In the genomic region with DNA sequence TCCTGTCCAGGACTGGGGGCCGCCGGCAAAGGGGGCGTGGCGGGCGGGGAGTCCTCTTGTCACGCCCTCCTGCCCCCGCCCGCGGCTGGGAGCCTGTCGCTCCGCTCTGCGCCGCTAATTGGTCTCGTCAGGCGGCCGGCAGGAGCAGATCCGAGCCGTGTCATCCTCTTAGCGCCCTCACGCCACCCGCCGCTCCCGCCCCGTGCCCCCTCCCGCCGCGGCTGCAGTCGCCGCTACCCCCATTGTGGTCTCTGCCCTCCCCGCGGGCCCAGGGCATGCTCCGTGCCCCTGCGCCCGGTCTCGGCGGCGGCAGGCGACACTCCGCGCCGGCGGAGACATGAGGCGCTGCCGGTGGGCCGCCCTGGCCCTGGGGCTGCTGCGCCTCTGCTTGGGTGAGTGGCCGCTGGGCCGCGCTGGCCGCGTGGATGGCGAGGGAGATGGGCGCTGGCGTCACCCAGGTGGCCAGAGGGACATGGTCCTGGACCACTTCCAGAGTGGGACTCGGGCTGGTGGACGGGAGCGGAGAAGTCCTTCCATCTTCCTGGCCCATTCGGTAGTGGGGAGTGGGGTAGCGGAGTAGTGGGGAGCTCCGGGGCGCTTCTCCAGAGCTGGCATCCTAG, we compare ENCODE assay signal across 8 cellular contexts. TPM values are rescaled to one million over a fixed set of nuclear protein-coding genes. Genes with fewer than 3 reads are reported as not detected.
DNase-seq lines count a peak whose midpoint lies in the region; ATAC-seq and TF ChIP-seq lines count a peak whose summit lies in the region.

A gene (plus strand): TSS at position 114 of the 620 bp plus-strand sequence. CDS start 224 bp downstream, at position 338.

- intact Hi-C loops in ascending aorta (cut with DNase I), result no loop called here

- ATAC-seq in HG02938 (IDR thresholded peaks at IDR 0.05; ENCODE audit: unreplicated experiment), result peak; percentile 64

- H3K36me3 ChIP-seq in NT2/D1 (ENCODE audit: insufficient read depth, insufficient read length, low read length) (no peaks in the 10 kb centered on the region), ascending aorta (no peaks in the 10 kb centered on the region)

- TF ChIP-seq CTCF in ascending aorta (IDR thresholded peaks at IDR 0.05), result no peak

- peak within 1 kb of the TSS; percentile 53 for H3K4me3 ChIP-seq in NT2/D1 (ENCODE audit: insufficient read length, low read depth)
- peak within 1 kb of the TSS; percentile 48 to 61 for H3K4me3 ChIP-seq in ascending aorta

- H3K9me3 ChIP-seq in NT2/D1 (ENCODE audit: insufficient read depth, low read length) (no peaks in the 10 kb centered on the region), ascending aorta (no peaks in the 10 kb centered on the region)

- H3K27ac ChIP-seq in ascending aorta, result no peak within 1 kb of the TSS

- H3K4me1 ChIP-seq in NT2/D1 (ENCODE audit: insufficient read depth, insufficient read length) (peaks cover 6% of the 10 kb centered on the region), ascending aorta (no peaks in the 10 kb centered on the region)

- H3K9ac ChIP-seq in NT2/D1 (ENCODE audit: insufficient read length, low read depth), result peak within 1 kb of the TSS; percentile 83

- peak; percentile 64 for DNase-seq in activated CD4-positive, alpha-beta T cell treated with anti-CD3 and anti-CD28 coated beads for 48 hours
- no peak for DNase-seq in activated CD4-positive, alpha-beta T cell treated with anti-CD3 and anti-CD28 coated beads, Interleukin-2, amount 50 U/mL, for 4 hours
- DNase-seq in NT2/D1 (ENCODE audit: low read depth, low spot score), result peak; percentile 25
- no peak for DNase-seq in ascending aorta (ENCODE audit: low spot score in 2 of 2)
- peak; percentile 57 for DNase-seq in kidney tubule cell (ENCODE audit: low spot score)
- peak; percentile 11 to 36 for DNase-seq in stimulated activated CD4-positive, alpha-beta T cell treated with anti-CD3 and anti-CD28 coated beads, Interleukin-4, amount 100 ng/mL, for 48 hours (ENCODE audit: low read depth in 2 of 2)
- DNase-seq in cortex of kidney (lab: John Stamatoyannopoulos, UW), result no peak

- H3K27me3 ChIP-seq in NT2/D1 (ENCODE audit: insufficient read depth, insufficient read length) (peaks cover 28% of the 10 kb centered on the region), ascending aorta (no peaks in the 10 kb centered on the region)

RNA-seq across cellular contexts. Expression of the gene that starts here (rescaled TPM):
- not detected for total RNA-seq in ascending aorta

Comparison
In these comparisons a context has a peak if more than half of its experiments do, and no peak if none do; other contexts are left out.
1. DNase-seq: peak in activated CD4-positive, alpha-beta T cell treated with anti-CD3 and anti-CD28 coated beads for 48 hours (single experiment), NT2/D1 (single experiment), kidney tubule cell (single experiment) and stimulated activated CD4-positive, alpha-beta T cell treated with anti-CD3 and anti-CD28 coated beads, Interleukin-4, amount 100 ng/mL, for 48 hours (2 of 2); none in activated CD4-positive, alpha-beta T cell treated with anti-CD3 and anti-CD28 coated beads, Interleukin-2, amount 50 U/mL, for 4 hours (0 of 2), ascending aorta (0 of 2) and cortex of kidney (single experiment).